ENCODE assay signal across 8 cellular contexts in the genomic region with DNA sequence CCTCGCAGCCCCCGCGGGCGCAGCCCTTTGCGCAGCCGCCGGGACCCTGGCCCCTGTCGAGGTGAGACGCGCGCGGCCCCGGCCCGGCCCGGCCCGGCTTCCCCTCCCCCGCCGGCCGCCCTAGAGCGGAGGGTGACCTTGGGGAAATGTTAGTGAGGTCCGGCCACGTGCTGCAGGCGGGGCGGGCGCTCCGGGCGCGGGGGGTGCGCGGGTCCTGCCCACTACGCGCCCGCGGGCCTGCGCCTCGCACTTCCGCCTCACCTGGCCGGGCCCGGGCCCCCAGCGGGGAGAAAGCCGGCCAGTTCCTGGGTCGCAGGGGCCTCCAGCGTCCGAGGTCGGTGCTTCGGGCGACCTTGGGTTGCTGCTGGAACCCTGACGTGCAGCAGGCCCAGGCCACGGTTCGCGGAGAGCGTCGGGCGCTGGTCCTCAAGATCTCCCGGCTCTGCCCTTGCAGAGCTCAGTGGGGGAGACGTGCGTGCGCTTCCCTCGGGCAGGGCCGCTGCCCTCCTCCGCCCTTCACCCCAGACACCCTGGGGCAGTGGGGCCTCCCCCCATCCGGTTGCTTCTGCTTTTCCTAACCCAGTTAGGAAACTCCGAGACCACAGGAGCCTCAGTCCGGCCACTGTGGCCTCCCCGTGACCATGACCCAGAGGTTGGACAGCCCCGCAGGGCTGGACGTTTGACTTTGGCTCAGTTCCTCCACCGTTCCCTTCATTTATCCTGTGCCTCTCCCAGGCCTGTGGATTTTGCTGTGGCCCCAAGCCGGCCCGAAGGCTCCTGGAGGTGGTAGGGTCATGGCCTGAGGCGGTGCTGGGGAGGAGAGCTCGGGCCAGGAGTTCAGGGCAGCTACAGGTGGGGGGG. TPM values are rescaled to one million over a fixed set of nuclear protein-coding genes. Genes with fewer than 3 reads are reported as not detected.
DNase-seq lines count a peak whose midpoint lies in the region; ATAC-seq, FAIRE-seq and TF ChIP-seq lines count a peak whose summit lies in the region.

No MANE protein-coding gene starts in this region.

- no peak for TF ChIP-seq POLR2A in gastroesophageal sphincter (IDR thresholded peaks at IDR 0.05)

- H3K4me3 Mint-ChIP-seq in activated T-cell treated with anti-CD3 and anti-CD28 coated beads, Interleukin-2, amount 50 U/mL, for 24 hours, result peak overlapping the region; percentile 83

- no peaks in the 10 kb centered on the region for H4K20me1 ChIP-seq in Loucy (ENCODE audit: insufficient read depth, low read length, poor library complexity, severe bottlenecking)

- peak overlapping the region; percentile 76 for H3K4me2 ChIP-seq in Loucy (ENCODE audit: low read depth, low read length, poor library complexity, severe bottlenecking)

- ATAC-seq in GM21526 (IDR thresholded peaks at IDR 0.05; ENCODE audit: low FRiP score, unreplicated experiment) (peak; percentile 30), gastroesophageal sphincter (peak; percentile 58), pancreas (peak; percentile 66 to 78 (median 70))

- H2AFZ ChIP-seq in Loucy (ENCODE audit: low read length), result no peak overlapping the region; the same call in 1 of the 2 replicates

- H3K27me3 Mint-ChIP-seq in activated T-cell treated with anti-CD3 and anti-CD28 coated beads, Interleukin-2, amount 50 U/mL, for 24 hours, result no peaks in the 10 kb centered on the region

- no peaks in the 10 kb centered on the region for H3K9me2 ChIP-seq in Loucy (replicated peaks; ENCODE audit: low read depth, low read length)

- peaks cover 31% of the 10 kb centered on the region for H3K36me3 Mint-ChIP-seq in activated T-cell treated with anti-CD3 and anti-CD28 coated beads, Interleukin-2, amount 50 U/mL, for 24 hours (ENCODE audit: low read depth)

- H3K27ac Mint-ChIP-seq in activated T-cell treated with anti-CD3 and anti-CD28 coated beads, Interleukin-2, amount 50 U/mL, for 24 hours, result peak overlapping the region; percentile 71

- H3K27ac ChIP-seq in gastroesophageal sphincter, result peak overlapping the region; percentile 86 to 95 (median 91)
- peak overlapping the region; percentile 84 to 88 (median 86) for H3K27ac ChIP-seq in pancreas

- H3K79me2 ChIP-seq in Loucy (ENCODE audit: insufficient read depth, low read length), result peaks cover 5% of the 10 kb centered on the region; the same call in 1 of the 2 replicates

- H3K4me1 Mint-ChIP-seq in activated T-cell treated with anti-CD3 and anti-CD28 coated beads, Interleukin-2, amount 50 U/mL, for 24 hours (ENCODE audit: low read depth), result peaks cover 25% of the 10 kb centered on the region

- WGBS in gastroesophageal sphincter (ENCODE audit: low coverage in 1 of 2), 2 donors, result no CpG with 5 or more reads among the region's 72 CpGs
- WGBS in pancreas, 2 donors, result 1 to 2% methylated on average over 45 to 72 of the region's 72 CpGs

- H3K4me1 ChIP-seq in Loucy (ENCODE audit: insufficient read depth, low read length, poor library complexity, severe bottlenecking), result peaks cover 6% of the 10 kb centered on the region
- H3K4me1 ChIP-seq in gastroesophageal sphincter, result peaks cover 0 to 83% (median 25%) of the 10 kb centered on the region in 3 donors
- H3K4me1 ChIP-seq in pancreas, result peaks cover 23 to 26% (median 23%) of the 10 kb centered on the region in 3 donors

- TF ChIP-seq CTCF in Loucy (conservative IDR thresholded peaks at IDR 0.05; ENCODE audit: low read length) (no peak), gastroesophageal sphincter (IDR thresholded peaks at IDR 0.05) (no peak), pancreas (IDR thresholded peaks at IDR 0.05) (no peak)

- H3K36me3 ChIP-seq in Loucy (ENCODE audit: insufficient read depth, low read length) (no peaks in the 10 kb centered on the region), gastroesophageal sphincter (peaks cover 0 to 7% of the 10 kb centered on the region in 2 donors), pancreas (no peaks in the 10 kb centered on the region)

- TF ChIP-seq EP300 in gastroesophageal sphincter (IDR thresholded peaks at IDR 0.05), result no peak

- no peaks in the 10 kb centered on the region for H3F3A ChIP-seq in Loucy (ENCODE audit: low read depth)

- peak overlapping the region; percentile 62 for H3K9ac ChIP-seq in Loucy (ENCODE audit: low read depth, low read length, poor library complexity, severe bottlenecking)

- H3K27me3 ChIP-seq in Loucy (ENCODE audit: insufficient read depth, low read length, poor library complexity, severe bottlenecking) (no peaks in the 10 kb centered on the region), gastroesophageal sphincter (no peaks in the 10 kb centered on the region), pancreas (no peaks in the 10 kb centered on the region)

- peak overlapping the region; percentile 82 for H3K4me3 ChIP-seq in Loucy (ENCODE audit: low read length, poor library complexity, severe bottlenecking)
- peak overlapping the region; percentile 67 to 95 for H3K4me3 ChIP-seq in gastroesophageal sphincter
- H3K4me3 ChIP-seq in pancreas, result peak overlapping the region; percentile 79 to 94 (median 81)

- DNase-seq in ELR (ENCODE audit: low read depth) (peak; percentile 42), pancreas (peak in 5 of 6 donors; percentile 83 to 90 (median 88)), ecto neural progenitor cell (ENCODE audit: low spot score) (no peak), globus pallidus (ENCODE audit: low spot score) (no peak)
- peak; percentile 68 for DNase-seq in activated T-cell treated with anti-CD3 and anti-CD28 coated beads, Interleukin-2, amount 50 U/mL, for 24 hours

- intact Hi-C loops in pancreas (cut with DNase I), result no loop called here

- FAIRE-seq in pancreas (lab: Jason Lieb, UNC), result no peak

- no peaks in the 10 kb centered on the region for H3K9me3 Mint-ChIP-seq in activated T-cell treated with anti-CD3 and anti-CD28 coated beads, Interleukin-2, amount 50 U/mL, for 24 hours

- H3K9me3 ChIP-seq in Loucy (ENCODE audit: insufficient read depth, low read depth, low read length) (no peaks in the 10 kb centered on the region), gastroesophageal sphincter (no peaks in the 10 kb centered on the region), pancreas (no peaks in the 10 kb centered on the region)

RNA-seq across cellular contexts. Expression of a gene that starts 0.8 kb away (rescaled TPM):
- total RNA-seq in gastroesophageal sphincter (10 to 100 TPM; 25.4 to 70.0 (median 51.9) TPM), pancreas (10 to 100 TPM; 19.0 to 33.9 (median 21.9) TPM)
- polyA plus RNA-seq in pancreas, result 10 to 100 TPM; 65.1 to 89.3 TPM

RNA-seq across cellular contexts. Expression of a gene that starts 6.3 kb away (rescaled TPM):
- 100 to 1,000 TPM in 3 of 4 donors, 10 to 100 TPM in 1; 94.8 to 146 (median 112) TPM for total RNA-seq in gastroesophageal sphincter
- 10 to 100 TPM; 18.8 to 32.3 (median 24.4) TPM for total RNA-seq in pancreas
- 100 to 1,000 TPM in 1 of 2 donors, 10 to 100 TPM in 1; 87.6 to 130 TPM for polyA plus RNA-seq in pancreas

RNA-seq across cellular contexts. Expression of a gene that starts 6.7 kb away (rescaled TPM):
- total RNA-seq in gastroesophageal sphincter (10 to 100 TPM in 3 of 4 donors, 1 to 10 TPM in 1; 8.5 to 21.2 (median 16.8) TPM), pancreas (10 to 100 TPM; 14.7 to 23.4 (median 19.3) TPM)
- polyA plus RNA-seq in pancreas, result 10 to 100 TPM; 85.5 to 91.3 TPM

RNA-seq across cellular contexts. Expression of a gene that starts 11.6 kb away (rescaled TPM):
- under 1 TPM in 3 of 4 donors, not detected in 1; 0.17 to 0.93 (median 0.35) TPM for total RNA-seq in gastroesophageal sphincter
- 1 to 10 TPM in 3 of 6 donors, under 1 TPM in 3; 0.75 to 2.0 (median 1.2) TPM for total RNA-seq in pancreas
- polyA plus RNA-seq in pancreas, result 10 to 100 TPM in 1 of 2 donors, 1 to 10 TPM in 1; 2.6 to 13.8 TPM

RNA-seq across cellular contexts. Expression of a gene that starts 25.5 kb away (rescaled TPM):
- total RNA-seq in gastroesophageal sphincter (10 to 100 TPM; 50.2 to 64.0 (median 55.0) TPM), pancreas (10 to 100 TPM; 33.5 to 66.2 (median 45.6) TPM)
- 100 to 1,000 TPM; 260 to 265 TPM for polyA plus RNA-seq in pancreas

Comparison
In these comparisons a context has a peak if more than half of its experiments do, and no peak if none do; other contexts are left out.
1. DNase-seq: peak in ELR (single experiment), activated T-cell treated with anti-CD3 and anti-CD28 coated beads, Interleukin-2, amount 50 U/mL, for 24 hours (single experiment) and pancreas (5 of 6); none in ecto neural progenitor cell (single experiment) and globus pallidus (single experiment).
2. Peak in every context shown above with its lines, with median percentiles within 50 percentile points of each other: ATAC-seq and H3K4me3 ChIP-seq.